19 cellular contexts compared by ENCODE assay signal in genomic region chr18:12028040-12028628, GRCh38. TPM values are rescaled to one million over a fixed set of nuclear protein-coding genes. Genes with fewer than 3 reads are reported as not detected.
A peak's percentile ranks its signal among the peaks of the same experiment; 100 is the strongest.
DNase-seq lines count a peak whose midpoint lies in the region; ATAC-seq and TF ChIP-seq lines count a peak whose summit lies in the region.
"Had no signal": no experiment of that assay in that cellular context is flagged by ENCODE, and none has a peak within 500 bp of the region (broad histone marks: within the 10 kb centered on the region; RNA-seq: fewer than 3 reads in every experiment).

No MANE protein-coding gene starts in this region.

- intact Hi-C loops in right cardiac atrium (cut with DNase I) = no loop called here

- no peaks in the 10 kb centered on the region for H3K9me3 Mint-ChIP-seq in nephron progenitor cell

- H3K4me1 ChIP-seq in right cardiac atrium (ENCODE audit: control insufficient read depth, insufficient read depth, low read length) = no peaks in the 10 kb centered on the region
- H3K4me1 ChIP-seq: HAP-1, SJSA1 had no signal

- peak overlapping the region; percentile 8 for H3K27ac ChIP-seq in right cardiac atrium (ENCODE audit: low read length)
- peak overlapping the region in 18 of 21 experiments; percentile 4 to 90 (median 68) for H3K27ac ChIP-seq in skin epidermis
- H3K27ac ChIP-seq: KMS-11, SJSA1 had no signal

- H3K9me3 ChIP-seq in T-helper 17 cell (ENCODE audit: control insufficient read depth, low read length, poor library complexity, severe bottlenecking) (no peaks in the 10 kb centered on the region), right cardiac atrium (ENCODE audit: control insufficient read depth, low read length) (no peaks in the 10 kb centered on the region)
- H3K9me3 ChIP-seq: HAP-1, SJSA1 had no signal

- H3K4me3 Mint-ChIP-seq in T-helper 17 cell = no peak overlapping the region
- no peak overlapping the region for H3K4me3 Mint-ChIP-seq in nephron progenitor cell

- CTCF ChIA-PET in GM10248 (lab: Yijun Ruan, JAX) = interaction anchor here (1.6 to 3.1 kb wide), 2 partner anchors 10 to 90 kb away, joined by 6 to 15 read pairs; no protein-coding TSS in a partner anchor

- WGBS in right cardiac atrium = 72% methylated on average over 15 of the region's 15 CpGs

- DNase-seq in GM10248 (ENCODE audit: extremely low spot score) (peak; percentile 8), T-helper 17 cell (no peak), right cardiac atrium (peak; percentile 35 to 60 (median 56)), nephron progenitor cell (no peak), DMS114 treated with DMSO at 0.1 percent for 48 hours (lab: John Stamatoyannopoulos, UW; ENCODE audit: unreplicated experiment) (no peak), NCI-H446 treated with DMSO at 0.1 percent for 48 hours (lab: John Stamatoyannopoulos, UW) (no peak), GOT3 (lab: John Stamatoyannopoulos, UW) (no peak)
- DNase-seq: ACHN, NCI-H187, NCI-H2107, NCI-H510A treated with DMSO at 0.1 percent for 48 hours, NCI-H774, PC-3, RPMI8226 had no signal

- no peaks in the 10 kb centered on the region for H3K27me3 ChIP-seq in right cardiac atrium (ENCODE audit: control insufficient read depth, insufficient read depth)
- H3K27me3 ChIP-seq: SJSA1 had no signal

- H3K4me3 ChIP-seq in right cardiac atrium (ENCODE audit: low read length) (no peak overlapping the region), skin epidermis (no peak overlapping the region)
- H3K4me3 ChIP-seq: HAP-1, SJSA1 had no signal

- H3K27me3 Mint-ChIP-seq in T-helper 17 cell = no peaks in the 10 kb centered on the region
- H3K27me3 Mint-ChIP-seq in nephron progenitor cell (ENCODE audit: low read depth, poor library complexity) = no peaks in the 10 kb centered on the region

- TF ChIP-seq CTCF in GM10248 (IDR thresholded peaks at IDR 0.05; ENCODE audit: control extremely low read depth, extremely low read depth, low read depth, missing control alignments) (no peak), nephron progenitor cell (IDR thresholded peaks at IDR 0.05) (no peak)

- POLR2A ChIA-PET in GM10248 (lab: Yijun Ruan, JAX) = no interaction called here

- H3K27ac Mint-ChIP-seq in T-helper 17 cell (peak overlapping the region; percentile 29), nephron progenitor cell (no peak overlapping the region)

- H3K4me1 Mint-ChIP-seq in T-helper 17 cell = peaks cover 4% of the 10 kb centered on the region
- H3K4me1 Mint-ChIP-seq in nephron progenitor cell = peaks cover 48% of the 10 kb centered on the region

- H3K36me3 Mint-ChIP-seq in T-helper 17 cell (ENCODE audit: low read depth) (no peaks in the 10 kb centered on the region), nephron progenitor cell (ENCODE audit: low read depth) (peaks cover 50% of the 10 kb centered on the region)

- ATAC-seq in T-helper 17 cell = no peak
- ATAC-seq in right cardiac atrium = peak; percentile 15 to 73
- ATAC-seq: HepG2, PC-3 had no signal

RNA-seq across cellular contexts. Expression of gene IMPA2, which starts 46.8 kb away (rescaled TPM):
- total RNA-seq in T-helper 17 cell (1 to 10 TPM; 4.3 to 5.8 TPM), right cardiac atrium (10 to 100 TPM; 19.8 to 26.9 (median 23.1) TPM)
- polyA plus RNA-seq in right cardiac atrium = 21.9 TPM

Comparison
In these comparisons a context has a peak if more than half of its experiments do, and no peak if none do; other contexts are left out.
1. DNase-seq: peak in GM10248 (single experiment) and right cardiac atrium (3 of 3); none in T-helper 17 cell (0 of 3), nephron progenitor cell (single experiment), DMS114 treated with DMSO at 0.1 percent for 48 hours (single experiment), NCI-H446 treated with DMSO at 0.1 percent for 48 hours (single experiment) and GOT3 (single experiment).